ENCODE assay signal across 7 cellular contexts in the genomic region with DNA sequence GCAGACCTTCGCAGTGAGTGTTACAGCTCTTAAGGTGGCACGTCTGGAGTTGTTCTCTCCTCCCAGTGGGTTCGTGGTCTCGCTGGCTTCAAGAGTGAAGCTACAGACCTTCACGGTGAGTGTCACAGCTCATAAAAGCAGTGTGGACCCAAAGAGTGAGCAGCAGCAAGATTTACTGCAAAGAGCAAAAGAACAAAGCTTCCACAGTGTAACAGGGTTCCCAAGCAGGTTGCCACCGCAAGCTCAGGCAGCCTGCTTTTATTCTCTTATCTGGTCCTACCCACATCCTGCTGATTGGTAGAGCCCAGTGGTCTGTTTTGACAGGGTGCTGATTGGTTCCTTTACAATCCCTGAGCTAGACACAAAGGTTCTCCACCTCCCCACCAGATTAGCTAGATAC.
DNase-seq lines count a peak whose midpoint lies in the region; ATAC-seq, FAIRE-seq and TF ChIP-seq lines count a peak whose summit lies in the region.
"Not testable (repeated sequence)": the region's sequence is repeated elsewhere in the genome, so short reads cannot be mapped to it uniquely, and the experiment has no call there.

No MANE protein-coding gene starts in this region.

- not testable (repeated sequence) for H3K18ac ChIP-seq in neuronal stem cell (ENCODE audit: low read length)

- WGBS in K562 (ENCODE audit: insufficient coverage, low coverage, missing lambda C conversion rate) = 15% methylated on average over 6 of the region's 6 CpGs
- WGBS in esophagus, 2 donors = 66 to 69% methylated on average over 6 of the region's 6 CpGs
- WGBS in neuronal stem cell (ENCODE audit: extremely low coverage in 2 of 2, insufficient read length in 2 of 2, insufficient replicate concordance in 1 of 2), 2 donors = no CpG with 5 or more reads among the region's 6 CpGs
- 72% methylated on average over 6 of the region's 6 CpGs for WGBS in testis, 2 donors

- not testable (repeated sequence) for H3K9me3 Mint-ChIP-seq in type B pancreatic cell

- H3K4me1 Mint-ChIP-seq in type B pancreatic cell (ENCODE audit: unreplicated experiment) = not testable (repeated sequence)

- not testable (repeated sequence) for H2BK12ac ChIP-seq in neuronal stem cell (ENCODE audit: low read length)

- DNase-seq in K562 (ENCODE audit: extremely low read depth in 1 of 4, low spot score in 3 of 4); neuronal stem cell (ENCODE audit: low spot score); type B pancreatic cell (ENCODE audit: extremely low spot score, unreplicated experiment): not testable (repeated sequence)
- peak; percentile 19 to 41 for DNase-seq in left colon
- DNase-seq in testis = peak; percentile 38

- H2BK5ac ChIP-seq in neuronal stem cell (ENCODE audit: low read length) = not testable (repeated sequence)

- TF ChIP-seq POLR2A in K562 (conservative IDR thresholded peaks at IDR 0.05); testis (IDR thresholded peaks at IDR 0.05): not testable (repeated sequence)

- H3K27me3 ChIP-seq in K562 (ENCODE audit: control insufficient read depth in 2 of 2, insufficient read depth in 2 of 2, low read length in 2 of 2); esophagus (ENCODE audit: control insufficient read depth in 1 of 2, insufficient read depth in 2 of 2, low read length in 2 of 2); mucosa of rectum (ENCODE audit: control insufficient read depth in 2 of 2, insufficient read depth in 2 of 2, low read length in 2 of 2); neuronal stem cell (ENCODE audit: control insufficient read depth in 3 of 3, insufficient read depth in 3 of 3, low read depth in 1 of 3, low read length in 3 of 3); testis: not testable (repeated sequence)

- not testable (repeated sequence) for H2BK15ac ChIP-seq in neuronal stem cell (ENCODE audit: low read length)

- not testable (repeated sequence) for H3K4me3 Mint-ChIP-seq in type B pancreatic cell

- in situ Hi-C loops in K562 (cut with MboI) = not testable (repeated sequence)

- not testable (repeated sequence) for BruUV-seq in K562 (replicated peaks; lab: Mats Ljungman, UMichigan)

- H2BK120ac ChIP-seq in neuronal stem cell (ENCODE audit: low read depth, low read length) = not testable (repeated sequence)

- H4K91ac ChIP-seq in neuronal stem cell (ENCODE audit: low read depth, low read length, poor library complexity) = not testable (repeated sequence)

- not testable (repeated sequence) for H3K9ac ChIP-seq in K562 (ENCODE audit: insufficient read depth in 1 of 2, low read depth in 2 of 2, low read length in 2 of 2); neuronal stem cell (ENCODE audit: low read depth, low read length, poor library complexity)
- peak overlapping the region; percentile 41 to 59 for H3K9ac ChIP-seq in mucosa of rectum (ENCODE audit: low read depth in 1 of 2, low read length in 2 of 2)

- peak overlapping the region; percentile 45 for H2AFZ ChIP-seq in K562 (ENCODE audit: low read depth, low read length)
- H2AFZ ChIP-seq in neuronal stem cell (ENCODE audit: low read length) = peak overlapping the region; percentile 11

- not testable (repeated sequence) for H3K23ac ChIP-seq in neuronal stem cell (ENCODE audit: low read depth, low read length, poor library complexity)

- not testable (repeated sequence) for H3K4me1 ChIP-seq in K562 (replicated peaks in 1 of 2; ENCODE audit: control insufficient read depth in 2 of 2, insufficient read depth in 2 of 2, low read length in 2 of 2); esophagus (ENCODE audit: control insufficient read depth in 2 of 2, insufficient read depth in 2 of 2, low read length in 1 of 2); mucosa of rectum (ENCODE audit: control insufficient read depth in 2 of 2, insufficient read depth in 2 of 2, low read length in 2 of 2); neuronal stem cell (ENCODE audit: control insufficient read depth in 2 of 2, insufficient read depth in 1 of 2, low read depth in 1 of 2, low read length in 2 of 2); testis

- TF ChIP-seq RAD21 in K562 (CRISPR knock-in tag; conservative IDR thresholded peaks at IDR 0.05 in 1 of 2, IDR thresholded peaks at IDR 0.05 in 1 of 2) = not testable (repeated sequence)

- TF ChIP-seq EP300 in K562 (IDR thresholded peaks at IDR 0.05; ENCODE audit: low read length) = not testable (repeated sequence)

- not testable (repeated sequence) for FAIRE-seq in K562 (lab: Jason Lieb, UNC)

- not testable (repeated sequence) for ATAC-seq in K562
- ATAC-seq in left colon = peak; percentile 51

- not testable (repeated sequence) for H3K27ac ChIP-seq in K562 (ENCODE audit: extremely low read depth, low read depth, low read length); neuronal stem cell (replicated peaks; ENCODE audit: low read length); testis
- peak overlapping the region; percentile 79 to 80 for H3K27ac ChIP-seq in esophagus (ENCODE audit: low read depth in 2 of 2, low read length in 1 of 2)
- peak overlapping the region; percentile 85 to 89 for H3K27ac ChIP-seq in mucosa of rectum (ENCODE audit: low read depth in 2 of 2, low read length in 2 of 2)

- H4K8ac ChIP-seq in neuronal stem cell (ENCODE audit: low read depth, low read length) = not testable (repeated sequence)

- POLR2A ChIA-PET in K562 (lab: Yijun Ruan, JAX) = interaction anchor here (1.2 to 1.5 kb wide), 2 partner anchors 9 to 24 kb away, joined by 3 to 4 read pairs; no protein-coding TSS in a partner anchor

- not testable (repeated sequence) for H3K36me3 Mint-ChIP-seq in type B pancreatic cell

- H3K9me3 ChIP-seq in K562 (replicated peaks; ENCODE audit: control insufficient read depth, insufficient read depth, low read depth, low read length); esophagus (ENCODE audit: control insufficient read depth in 2 of 2, insufficient read depth in 1 of 2, low read depth in 1 of 2, low read length in 1 of 2); mucosa of rectum (ENCODE audit: control insufficient read depth in 2 of 2, low read length in 2 of 2); neuronal stem cell (replicated peaks in 1 of 2; ENCODE audit: control insufficient read depth in 2 of 2, insufficient read depth in 1 of 2, low read depth in 1 of 2, low read length in 2 of 2); testis: not testable (repeated sequence)

- H3K4ac ChIP-seq in neuronal stem cell (ENCODE audit: low read length) = not testable (repeated sequence)

- not testable (repeated sequence) for H3K79me2 ChIP-seq in K562 (ENCODE audit: control insufficient read depth, insufficient read depth, low read length)

- not testable (repeated sequence) for TF ChIP-seq CTCF in K562 (IDR thresholded peaks at IDR 0.05 in 2 of 3, conservative IDR thresholded peaks at IDR 0.05 in 1 of 3; ENCODE audit: insufficient read depth in 2 of 3, low read depth in 1 of 3, low read length in 3 of 3); testis (IDR thresholded peaks at IDR 0.05); type B pancreatic cell (conservative IDR thresholded peaks at IDR 0.05)

- not testable (repeated sequence) for H3K4me3 ChIP-seq in K562; neuronal stem cell (ENCODE audit: low read length in 2 of 2)
- H3K4me3 ChIP-seq in esophagus (ENCODE audit: low read depth in 1 of 2, low read length in 2 of 2) = peak overlapping the region; percentile 21 to 47
- peak overlapping the region; percentile 66 to 73 for H3K4me3 ChIP-seq in mucosa of rectum (ENCODE audit: low read length in 2 of 2)
- peak overlapping the region in 1 of 2 donors; percentile 6 for H3K4me3 ChIP-seq in testis

- not testable (repeated sequence) for H2AK5ac ChIP-seq in neuronal stem cell (ENCODE audit: low read depth, low read length)

- peak overlapping the region; percentile 39 for H3K27ac Mint-ChIP-seq in type B pancreatic cell

- H3K27me3 Mint-ChIP-seq in type B pancreatic cell = not testable (repeated sequence)

- not testable (repeated sequence) for H3K4me2 ChIP-seq in K562 (ENCODE audit: insufficient read depth, low read length); neuronal stem cell (ENCODE audit: insufficient read depth, low read length, poor library complexity, severe bottlenecking)

- H4K20me1 ChIP-seq in K562 (replicated peaks; ENCODE audit: control insufficient read depth, insufficient read depth, low read length) = not testable (repeated sequence)

- not testable (repeated sequence) for H3K79me1 ChIP-seq in neuronal stem cell (ENCODE audit: low read depth, low read length)

- intact Hi-C loops in K562 (cut with micrococcal nuclease); left colon (cut with DNase I, micrococcal nuclease); testis (cut with DNase I; ENCODE audit: low total_unique reads): not testable (repeated sequence)

- not testable (repeated sequence) for H3K14ac ChIP-seq in neuronal stem cell (ENCODE audit: low read length)

- CTCF ChIA-PET in K562 (lab: Yijun Ruan, JAX; ENCODE audit: low intra/inter-chr PET ratio) = not testable (repeated sequence)

- not testable (repeated sequence) for H3K36me3 ChIP-seq in K562 (ENCODE audit: control insufficient read depth, insufficient read depth, low read length); esophagus (ENCODE audit: control insufficient read depth in 2 of 2, insufficient read depth in 2 of 2, low read length in 1 of 2); mucosa of rectum (ENCODE audit: control insufficient read depth in 2 of 2, insufficient read depth in 2 of 2, low read length in 2 of 2); neuronal stem cell (replicated peaks in 1 of 2; ENCODE audit: control insufficient read depth in 2 of 2, insufficient read depth in 2 of 2, low read length in 2 of 2); testis (ENCODE audit: low read depth, missing control alignments)

- H3K9me1 ChIP-seq in K562 (ENCODE audit: control insufficient read depth, insufficient read depth, low read length) = not testable (repeated sequence)

TF ChIP-seq in K562, 482 proteins besides CTCF, POLR2A, EP300 and RAD21:
- peak; percentile 41 for TF ChIP-seq NFYB (IDR thresholded peaks at IDR 0.05; ENCODE audit: extremely low read depth, insufficient read length)
- peak; percentile 51 for TF ChIP-seq POLR2H (tag; IDR thresholded peaks at IDR 0.05; ENCODE audit: low read depth)
